In the genomic region with DNA sequence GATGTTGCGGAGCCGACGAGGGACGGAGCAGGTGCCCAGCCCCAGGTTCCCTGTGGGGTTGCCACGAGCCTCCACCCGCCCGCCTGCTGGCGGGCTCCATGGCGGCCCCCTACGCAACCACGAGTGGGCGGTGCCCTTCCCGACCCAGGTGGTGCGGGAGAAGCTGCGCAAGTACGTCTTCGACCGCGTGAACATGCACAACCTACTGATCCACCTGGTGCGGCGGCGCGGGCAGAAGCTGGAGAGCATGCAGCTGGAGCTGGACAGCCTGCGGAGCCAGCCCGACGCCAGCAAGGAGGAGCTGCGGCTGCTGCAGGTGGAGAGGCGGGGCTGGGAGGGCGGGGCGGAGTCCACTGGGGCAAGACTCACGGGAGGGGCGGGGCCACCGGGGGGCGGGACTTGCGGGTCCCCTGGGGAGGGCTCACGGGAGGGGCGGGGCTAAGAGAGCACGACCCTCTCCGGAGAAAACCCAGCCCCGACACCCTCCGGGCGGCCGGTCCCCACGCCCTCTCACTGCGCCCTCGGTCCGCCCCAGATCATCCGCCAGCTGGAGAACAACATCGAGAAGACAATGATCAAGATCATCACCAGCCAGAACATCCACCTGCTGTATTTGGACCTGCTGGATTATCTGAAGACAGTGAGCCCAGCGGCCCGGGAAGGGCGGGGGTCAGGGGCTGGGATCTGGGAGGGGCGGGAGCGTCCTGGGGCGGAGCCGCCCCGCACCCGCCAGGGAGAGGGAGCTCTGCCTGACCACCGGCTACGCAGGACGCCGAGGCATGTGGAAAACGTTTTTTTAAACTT, we compare ENCODE assay signal across 1 cellular context.
A peak's percentile ranks its signal among the peaks of the same experiment; 100 is the strongest.
TF ChIP-seq lines count a peak whose summit lies in the region.

No MANE protein-coding gene starts in this region.

TF ChIP-seq in GM12878, 131 proteins besides CTCF, POLR2A, EP300 and RAD21 (continues in another document):
- no peak for TF ChIP-seq NR2F1 (conservative IDR thresholded peaks at IDR 0.05)
- no peak for TF ChIP-seq SREBF2 (IDR thresholded peaks at IDR 0.05; ENCODE audit: low read length)
- TF ChIP-seq ZNF207 (IDR thresholded peaks at IDR 0.05; ENCODE audit: borderline replicate concordance), result no peak
- TF ChIP-seq RCOR1 (conservative IDR thresholded peaks at IDR 0.05; ENCODE audit: low read depth, low read length), result no peak
- no peak for TF ChIP-seq MEF2A (IDR thresholded peaks at IDR 0.05; ENCODE audit: insufficient read depth, low read depth, low read length)
- TF ChIP-seq TCF3 (IDR thresholded peaks at IDR 0.05; ENCODE audit: borderline replicate concordance, insufficient read depth, low read depth, low read length), result 0 out of 2 replicates have a peak, but pooled peaks have one; percentile 18
- TF ChIP-seq CEBPB (IDR thresholded peaks at IDR 0.05; ENCODE audit: borderline replicate concordance in 1 of 2, low read depth in 2 of 2, low read length in 2 of 2), result no peak
- TF ChIP-seq, protein P1, sequence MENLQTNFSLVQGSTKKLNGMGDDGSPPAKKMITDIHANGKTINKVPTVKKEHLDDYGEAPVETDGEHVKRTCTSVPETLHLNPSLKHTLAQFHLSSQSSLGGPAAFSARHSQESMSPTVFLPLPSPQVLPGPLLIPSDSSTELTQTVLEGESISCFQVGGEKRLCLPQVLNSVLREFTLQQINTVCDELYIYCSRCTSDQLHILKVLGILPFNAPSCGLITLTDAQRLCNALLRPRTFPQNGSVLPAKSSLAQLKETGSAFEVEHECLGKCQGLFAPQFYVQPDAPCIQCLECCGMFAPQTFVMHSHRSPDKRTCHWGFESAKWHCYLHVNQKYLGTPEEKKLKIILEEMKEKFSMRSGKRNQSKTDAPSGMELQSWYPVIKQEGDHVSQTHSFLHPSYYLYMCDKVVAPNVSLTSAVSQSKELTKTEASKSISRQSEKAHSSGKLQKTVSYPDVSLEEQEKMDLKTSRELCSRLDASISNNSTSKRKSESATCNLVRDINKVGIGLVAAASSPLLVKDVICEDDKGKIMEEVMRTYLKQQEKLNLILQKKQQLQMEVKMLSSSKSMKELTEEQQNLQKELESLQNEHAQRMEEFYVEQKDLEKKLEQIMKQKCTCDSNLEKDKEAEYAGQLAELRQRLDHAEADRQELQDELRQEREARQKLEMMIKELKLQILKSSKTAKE (IDR thresholded peaks at IDR 0.05; ENCODE audit: low read depth, poor library complexity, severe bottlenecking), result no peak
- TF ChIP-seq KLF5 (IDR thresholded peaks at IDR 0.05; ENCODE audit: partially characterized antibody), result no peak
- TF ChIP-seq HDAC6 (IDR thresholded peaks at IDR 0.05; ENCODE audit: unreplicated experiment), result no peak
- no peak for TF ChIP-seq SMAD1 (IDR thresholded peaks at IDR 0.05; ENCODE audit: low read depth, partially characterized antibody)
- peak; percentile 43 to 81; a peak in 2 of 4 replicates for TF ChIP-seq BHLHE40 (IDR thresholded peaks at IDR 0.05; ENCODE audit: borderline replicate concordance in 1 of 2, low read depth in 2 of 2, low read length in 1 of 2)
- no peak for TF ChIP-seq FOXM1 (IDR thresholded peaks at IDR 0.05; ENCODE audit: low read depth, low read length)
- no peak for TF ChIP-seq BRCA1 (IDR thresholded peaks at IDR 0.05; ENCODE audit: low read depth, low read length)
- TF ChIP-seq SUZ12 (IDR thresholded peaks at IDR 0.05; ENCODE audit: unreplicated experiment), result no peak
- no peak for TF ChIP-seq MTA2 (IDR thresholded peaks at IDR 0.05; ENCODE audit: low read depth)
- TF ChIP-seq CHD4 (IDR thresholded peaks at IDR 0.05), result no peak
- TF ChIP-seq, protein P2, sequence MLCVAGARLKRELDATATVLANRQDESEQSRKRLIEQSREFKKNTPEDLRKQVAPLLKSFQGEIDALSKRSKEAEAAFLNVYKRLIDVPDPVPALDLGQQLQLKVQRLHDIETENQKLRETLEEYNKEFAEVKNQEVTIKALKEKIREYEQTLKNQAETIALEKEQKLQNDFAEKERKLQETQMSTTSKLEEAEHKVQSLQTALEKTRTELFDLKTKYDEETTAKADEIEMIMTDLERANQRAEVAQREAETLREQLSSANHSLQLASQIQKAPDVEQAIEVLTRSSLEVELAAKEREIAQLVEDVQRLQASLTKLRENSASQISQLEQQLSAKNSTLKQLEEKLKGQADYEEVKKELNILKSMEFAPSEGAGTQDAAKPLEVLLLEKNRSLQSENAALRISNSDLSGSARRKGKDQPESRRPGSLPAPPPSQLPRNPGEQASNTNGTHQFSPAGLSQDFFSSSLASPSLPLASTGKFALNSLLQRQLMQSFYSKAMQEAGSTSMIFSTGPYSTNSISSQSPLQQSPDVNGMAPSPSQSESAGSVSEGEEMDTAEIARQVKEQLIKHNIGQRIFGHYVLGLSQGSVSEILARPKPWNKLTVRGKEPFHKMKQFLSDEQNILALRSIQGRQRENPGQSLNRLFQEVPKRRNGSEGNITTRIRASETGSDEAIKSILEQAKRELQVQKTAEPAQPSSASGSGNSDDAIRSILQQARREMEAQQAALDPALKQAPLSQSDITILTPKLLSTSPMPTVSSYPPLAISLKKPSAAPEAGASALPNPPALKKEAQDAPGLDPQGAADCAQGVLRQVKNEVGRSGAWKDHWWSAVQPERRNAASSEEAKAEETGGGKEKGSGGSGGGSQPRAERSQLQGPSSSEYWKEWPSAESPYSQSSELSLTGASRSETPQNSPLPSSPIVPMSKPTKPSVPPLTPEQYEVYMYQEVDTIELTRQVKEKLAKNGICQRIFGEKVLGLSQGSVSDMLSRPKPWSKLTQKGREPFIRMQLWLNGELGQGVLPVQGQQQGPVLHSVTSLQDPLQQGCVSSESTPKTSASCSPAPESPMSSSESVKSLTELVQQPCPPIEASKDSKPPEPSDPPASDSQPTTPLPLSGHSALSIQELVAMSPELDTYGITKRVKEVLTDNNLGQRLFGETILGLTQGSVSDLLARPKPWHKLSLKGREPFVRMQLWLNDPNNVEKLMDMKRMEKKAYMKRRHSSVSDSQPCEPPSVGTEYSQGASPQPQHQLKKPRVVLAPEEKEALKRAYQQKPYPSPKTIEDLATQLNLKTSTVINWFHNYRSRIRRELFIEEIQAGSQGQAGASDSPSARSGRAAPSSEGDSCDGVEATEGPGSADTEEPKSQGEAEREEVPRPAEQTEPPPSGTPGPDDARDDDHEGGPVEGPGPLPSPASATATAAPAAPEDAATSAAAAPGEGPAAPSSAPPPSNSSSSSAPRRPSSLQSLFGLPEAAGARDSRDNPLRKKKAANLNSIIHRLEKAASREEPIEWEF (IDR thresholded peaks at IDR 0.05; ENCODE audit: insufficient replicate concordance, low read depth, low read length), result no peak
- TF ChIP-seq, protein P3, sequence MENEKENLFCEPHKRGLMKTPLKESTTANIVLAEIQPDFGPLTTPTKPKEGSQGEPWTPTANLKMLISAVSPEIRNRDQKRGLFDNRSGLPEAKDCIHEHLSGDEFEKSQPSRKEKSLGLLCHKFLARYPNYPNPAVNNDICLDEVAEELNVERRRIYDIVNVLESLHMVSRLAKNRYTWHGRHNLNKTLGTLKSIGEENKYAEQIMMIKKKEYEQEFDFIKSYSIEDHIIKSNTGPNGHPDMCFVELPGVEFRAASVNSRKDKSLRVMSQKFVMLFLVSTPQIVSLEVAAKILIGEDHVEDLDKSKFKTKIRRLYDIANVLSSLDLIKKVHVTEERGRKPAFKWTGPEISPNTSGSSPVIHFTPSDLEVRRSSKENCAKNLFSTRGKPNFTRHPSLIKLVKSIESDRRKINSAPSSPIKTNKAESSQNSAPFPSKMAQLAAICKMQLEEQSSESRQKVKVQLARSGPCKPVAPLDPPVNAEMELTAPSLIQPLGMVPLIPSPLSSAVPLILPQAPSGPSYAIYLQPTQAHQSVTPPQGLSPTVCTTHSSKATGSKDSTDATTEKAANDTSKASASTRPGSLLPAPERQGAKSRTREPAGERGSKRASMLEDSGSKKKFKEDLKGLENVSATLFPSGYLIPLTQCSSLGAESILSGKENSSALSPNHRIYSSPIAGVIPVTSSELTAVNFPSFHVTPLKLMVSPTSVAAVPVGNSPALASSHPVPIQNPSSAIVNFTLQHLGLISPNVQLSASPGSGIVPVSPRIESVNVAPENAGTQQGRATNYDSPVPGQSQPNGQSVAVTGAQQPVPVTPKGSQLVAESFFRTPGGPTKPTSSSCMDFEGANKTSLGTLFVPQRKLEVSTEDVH (IDR thresholded peaks at IDR 0.05; ENCODE audit: low read depth, partially characterized antibody), result no peak
- no peak for TF ChIP-seq IKZF1 (conservative IDR thresholded peaks at IDR 0.05)
- TF ChIP-seq NR2C2 (IDR thresholded peaks at IDR 0.05; ENCODE audit: borderline replicate concordance, control insufficient read depth, insufficient read length, low read depth), result no peak
- TF ChIP-seq, protein P4, sequence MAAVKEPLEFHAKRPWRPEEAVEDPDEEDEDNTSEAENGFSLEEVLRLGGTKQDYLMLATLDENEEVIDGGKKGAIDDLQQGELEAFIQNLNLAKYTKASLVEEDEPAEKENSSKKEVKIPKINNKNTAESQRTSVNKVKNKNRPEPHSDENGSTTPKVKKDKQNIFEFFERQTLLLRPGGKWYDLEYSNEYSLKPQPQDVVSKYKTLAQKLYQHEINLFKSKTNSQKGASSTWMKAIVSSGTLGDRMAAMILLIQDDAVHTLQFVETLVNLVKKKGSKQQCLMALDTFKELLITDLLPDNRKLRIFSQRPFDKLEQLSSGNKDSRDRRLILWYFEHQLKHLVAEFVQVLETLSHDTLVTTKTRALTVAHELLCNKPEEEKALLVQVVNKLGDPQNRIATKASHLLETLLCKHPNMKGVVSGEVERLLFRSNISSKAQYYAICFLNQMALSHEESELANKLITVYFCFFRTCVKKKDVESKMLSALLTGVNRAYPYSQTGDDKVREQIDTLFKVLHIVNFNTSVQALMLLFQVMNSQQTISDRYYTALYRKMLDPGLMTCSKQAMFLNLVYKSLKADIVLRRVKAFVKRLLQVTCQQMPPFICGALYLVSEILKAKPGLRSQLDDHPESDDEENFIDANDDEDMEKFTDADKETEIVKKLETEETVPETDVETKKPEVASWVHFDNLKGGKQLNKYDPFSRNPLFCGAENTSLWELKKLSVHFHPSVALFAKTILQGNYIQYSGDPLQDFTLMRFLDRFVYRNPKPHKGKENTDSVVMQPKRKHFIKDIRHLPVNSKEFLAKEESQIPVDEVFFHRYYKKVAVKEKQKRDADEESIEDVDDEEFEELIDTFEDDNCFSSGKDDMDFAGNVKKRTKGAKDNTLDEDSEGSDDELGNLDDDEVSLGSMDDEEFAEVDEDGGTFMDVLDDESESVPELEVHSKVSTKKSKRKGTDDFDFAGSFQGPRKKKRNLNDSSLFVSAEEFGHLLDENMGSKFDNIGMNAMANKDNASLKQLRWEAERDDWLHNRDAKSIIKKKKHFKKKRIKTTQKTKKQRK (IDR thresholded peaks at IDR 0.05; ENCODE audit: low read depth, low read length), result no peak
- TF ChIP-seq TARDBP (IDR thresholded peaks at IDR 0.05; ENCODE audit: borderline replicate concordance), result no peak
- TF ChIP-seq TBL1XR1 (IDR thresholded peaks at IDR 0.05; ENCODE audit: low read depth, low read length), result no peak
- no peak for TF ChIP-seq POLR2AphosphoS2 (IDR thresholded peaks at IDR 0.05; ENCODE audit: low read depth, low read length)
- TF ChIP-seq SUPT20H (IDR thresholded peaks at IDR 0.05; ENCODE audit: borderline replicate concordance, control insufficient read depth, low read depth, low read length), result no peak
- TF ChIP-seq, protein P5, sequence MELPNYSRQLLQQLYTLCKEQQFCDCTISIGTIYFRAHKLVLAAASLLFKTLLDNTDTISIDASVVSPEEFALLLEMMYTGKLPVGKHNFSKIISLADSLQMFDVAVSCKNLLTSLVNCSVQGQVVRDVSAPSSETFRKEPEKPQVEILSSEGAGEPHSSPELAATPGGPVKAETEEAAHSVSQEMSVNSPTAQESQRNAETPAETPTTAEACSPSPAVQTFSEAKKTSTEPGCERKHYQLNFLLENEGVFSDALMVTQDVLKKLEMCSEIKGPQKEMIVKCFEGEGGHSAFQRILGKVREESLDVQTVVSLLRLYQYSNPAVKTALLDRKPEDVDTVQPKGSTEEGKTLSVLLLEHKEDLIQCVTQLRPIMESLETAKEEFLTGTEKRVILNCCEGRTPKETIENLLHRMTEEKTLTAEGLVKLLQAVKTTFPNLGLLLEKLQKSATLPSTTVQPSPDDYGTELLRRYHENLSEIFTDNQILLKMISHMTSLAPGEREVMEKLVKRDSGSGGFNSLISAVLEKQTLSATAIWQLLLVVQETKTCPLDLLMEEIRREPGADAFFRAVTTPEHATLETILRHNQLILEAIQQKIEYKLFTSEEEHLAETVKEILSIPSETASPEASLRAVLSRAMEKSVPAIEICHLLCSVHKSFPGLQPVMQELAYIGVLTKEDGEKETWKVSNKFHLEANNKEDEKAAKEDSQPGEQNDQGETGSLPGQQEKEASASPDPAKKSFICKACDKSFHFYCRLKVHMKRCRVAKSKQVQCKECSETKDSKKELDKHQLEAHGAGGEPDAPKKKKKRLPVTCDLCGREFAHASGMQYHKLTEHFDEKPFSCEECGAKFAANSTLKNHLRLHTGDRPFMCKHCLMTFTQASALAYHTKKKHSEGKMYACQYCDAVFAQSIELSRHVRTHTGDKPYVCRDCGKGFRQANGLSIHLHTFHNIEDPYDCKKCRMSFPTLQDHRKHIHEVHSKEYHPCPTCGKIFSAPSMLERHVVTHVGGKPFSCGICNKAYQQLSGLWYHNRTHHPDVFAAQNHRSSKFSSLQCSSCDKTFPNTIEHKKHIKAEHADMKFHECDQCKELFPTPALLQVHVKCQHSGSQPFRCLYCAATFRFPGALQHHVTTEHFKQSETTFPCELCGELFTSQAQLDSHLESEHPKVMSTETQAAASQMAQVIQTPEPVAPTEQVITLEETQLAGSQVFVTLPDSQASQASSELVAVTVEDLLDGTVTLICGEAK (IDR thresholded peaks at IDR 0.05; ENCODE audit: borderline replicate concordance), result no peak
- no peak for TF ChIP-seq KDM1A (IDR thresholded peaks at IDR 0.05; ENCODE audit: borderline replicate concordance)
- TF ChIP-seq STAT1 (conservative IDR thresholded peaks at IDR 0.05), result no peak
- no peak for TF ChIP-seq PAX5 (IDR thresholded peaks at IDR 0.05; ENCODE audit: borderline replicate concordance, low read depth, low read length)
- TF ChIP-seq, protein P6, sequence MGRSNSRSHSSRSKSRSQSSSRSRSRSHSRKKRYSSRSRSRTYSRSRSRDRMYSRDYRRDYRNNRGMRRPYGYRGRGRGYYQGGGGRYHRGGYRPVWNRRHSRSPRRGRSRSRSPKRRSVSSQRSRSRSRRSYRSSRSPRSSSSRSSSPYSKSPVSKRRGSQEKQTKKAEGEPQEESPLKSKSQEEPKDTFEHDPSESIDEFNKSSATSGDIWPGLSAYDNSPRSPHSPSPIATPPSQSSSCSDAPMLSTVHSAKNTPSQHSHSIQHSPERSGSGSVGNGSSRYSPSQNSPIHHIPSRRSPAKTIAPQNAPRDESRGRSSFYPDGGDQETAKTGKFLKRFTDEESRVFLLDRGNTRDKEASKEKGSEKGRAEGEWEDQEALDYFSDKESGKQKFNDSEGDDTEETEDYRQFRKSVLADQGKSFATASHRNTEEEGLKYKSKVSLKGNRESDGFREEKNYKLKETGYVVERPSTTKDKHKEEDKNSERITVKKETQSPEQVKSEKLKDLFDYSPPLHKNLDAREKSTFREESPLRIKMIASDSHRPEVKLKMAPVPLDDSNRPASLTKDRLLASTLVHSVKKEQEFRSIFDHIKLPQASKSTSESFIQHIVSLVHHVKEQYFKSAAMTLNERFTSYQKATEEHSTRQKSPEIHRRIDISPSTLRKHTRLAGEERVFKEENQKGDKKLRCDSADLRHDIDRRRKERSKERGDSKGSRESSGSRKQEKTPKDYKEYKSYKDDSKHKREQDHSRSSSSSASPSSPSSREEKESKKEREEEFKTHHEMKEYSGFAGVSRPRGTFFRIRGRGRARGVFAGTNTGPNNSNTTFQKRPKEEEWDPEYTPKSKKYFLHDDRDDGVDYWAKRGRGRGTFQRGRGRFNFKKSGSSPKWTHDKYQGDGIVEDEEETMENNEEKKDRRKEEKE (IDR thresholded peaks at IDR 0.05), result no peak
- no peak for TF ChIP-seq ZNF622 (IDR thresholded peaks at IDR 0.05)
- no peak for TF ChIP-seq JUND (IDR thresholded peaks at IDR 0.05; ENCODE audit: low read depth, low read length)
- no peak for TF ChIP-seq FOXK2 (IDR thresholded peaks at IDR 0.05)
- peak; percentile 76 for TF ChIP-seq MEF2B (IDR thresholded peaks at IDR 0.05; ENCODE audit: partially characterized antibody, poor library complexity, severe bottlenecking)
- peak; percentile 73 for TF ChIP-seq TCF12 (IDR thresholded peaks at IDR 0.05; ENCODE audit: low read depth, low read length)
